1 cellular context compared by ENCODE assay signal in the genomic region with DNA sequence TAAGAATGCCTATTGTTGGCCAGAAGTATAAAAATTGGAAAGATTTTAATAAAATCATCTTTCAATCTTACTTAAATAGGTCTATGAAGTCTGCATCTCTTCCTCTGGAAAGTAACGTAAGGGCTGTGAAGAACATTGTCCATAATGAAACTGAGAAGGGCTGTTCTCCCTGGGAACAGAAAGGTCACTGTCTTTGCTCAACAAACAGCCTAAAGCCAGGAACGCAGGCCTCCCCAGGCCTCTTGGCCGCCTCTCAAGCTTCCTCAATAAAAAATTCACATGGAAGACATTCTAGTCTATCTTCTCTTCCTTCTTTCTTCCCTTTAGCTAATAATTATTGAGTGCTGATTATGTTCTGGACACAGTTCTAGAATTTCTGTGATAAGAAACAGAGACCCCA.
TF ChIP-seq lines count a peak whose summit lies in the region.

No MANE protein-coding gene starts in this region.

TF ChIP-seq in HepG2, 621 proteins besides CTCF, POLR2A, EP300 and RAD21:
- TF ChIP-seq TRIM24 (CRISPR knock-in tag; IDR thresholded peaks at IDR 0.05) (no peak), IKZF4 (CRISPR knock-in tag; IDR thresholded peaks at IDR 0.05; ENCODE audit: borderline replicate concordance, low read depth, not compliant biosample characterization) (no peak), TEAD2 (CRISPR knock-in tag; IDR thresholded peaks at IDR 0.05) (no peak), ZNF546 (CRISPR knock-in tag; conservative IDR thresholded peaks at IDR 0.05) (no peak), GATAD1 (CRISPR knock-in tag; IDR thresholded peaks at IDR 0.05) (no peak), NR3C1 (CRISPR knock-in tag; IDR thresholded peaks at IDR 0.05) (no peak)
- TF ChIP-seq, protein P1, sequence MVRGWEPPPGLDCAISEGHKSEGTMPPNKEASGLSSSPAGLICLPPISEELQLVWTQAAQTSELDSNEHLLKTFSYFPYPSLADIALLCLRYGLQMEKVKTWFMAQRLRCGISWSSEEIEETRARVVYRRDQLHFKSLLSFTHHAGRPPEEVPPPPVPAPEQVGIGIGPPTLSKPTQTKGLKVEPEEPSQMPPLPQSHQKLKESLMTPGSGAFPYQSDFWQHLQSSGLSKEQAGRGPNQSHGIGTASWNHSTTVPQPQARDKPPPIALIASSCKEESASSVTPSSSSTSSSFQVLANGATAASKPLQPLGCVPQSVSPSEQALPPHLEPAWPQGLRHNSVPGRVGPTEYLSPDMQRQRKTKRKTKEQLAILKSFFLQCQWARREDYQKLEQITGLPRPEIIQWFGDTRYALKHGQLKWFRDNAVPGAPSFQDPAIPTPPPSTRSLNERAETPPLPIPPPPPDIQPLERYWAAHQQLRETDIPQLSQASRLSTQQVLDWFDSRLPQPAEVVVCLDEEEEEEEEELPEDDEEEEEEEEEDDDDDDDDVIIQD (CRISPR knock-in tag; IDR thresholded peaks at IDR 0.05; ENCODE audit: low read depth): no peak
TF ChIP-seq in HepG2: peak in this region for 0.
